ENCODE assay signal across 8 cellular contexts in genomic region chr17:1644493-1645206, GRCh38. TPM values are rescaled to one million over a fixed set of nuclear protein-coding genes. Genes with fewer than 3 reads are reported as not detected.
DNase-seq lines count a peak whose midpoint lies in the region; ATAC-seq lines count a peak whose summit lies in the region.

No MANE protein-coding gene starts in this region.

- no peak overlapping the region for H3K23ac ChIP-seq in mesendoderm (ENCODE audit: low read length)

- H3K4me1 ChIP-seq in GM23248 (ENCODE audit: insufficient read depth): peaks cover 8% of the 10 kb centered on the region; the same call in 1 of the 2 replicates
- H3K4me1 ChIP-seq in mesendoderm (ENCODE audit: control insufficient read depth, low read depth, low read length): peaks cover 8% of the 10 kb centered on the region

- H3K36me3 ChIP-seq in GM23248 (ENCODE audit: low read depth) (no peaks in the 10 kb centered on the region), mesendoderm (ENCODE audit: control insufficient read depth, insufficient read depth, low read length) (no peaks in the 10 kb centered on the region)

- WGBS in GM23248 (ENCODE audit: low coverage in 1 of 2, low lambda C conversion rate in 2 of 2, missing lambda C conversion rate in 2 of 2), 2 experiments: 78 to 82% methylated on average over 14 to 15 of the region's 15 CpGs
- no CpG with 5 or more reads among the region's 15 CpGs for WGBS in mesendoderm (ENCODE audit: extremely low coverage, insufficient coverage, low lambda C conversion rate)

- no peak overlapping the region for H3K9ac ChIP-seq in GM23248
- no peak overlapping the region for H3K9ac ChIP-seq in mesendoderm (ENCODE audit: low read length)

- H3K4me1 Mint-ChIP-seq in activated T-helper 1 cell treated with anti-CD3 and anti-CD28 coated beads, Interleukin-12 subunit alpha, Interleukin-12 subunit beta, Interleukin-2, Interleukin-4 antibody, amounts not matched to agents 30 ng/mL and 10 ng/mL and 1 ng/mL, durations not matched to agents 14 hours and 24 hours and 36 hours (ENCODE audit: low read depth): peaks cover 26% of the 10 kb centered on the region

- no peaks in the 10 kb centered on the region for H3K79me1 ChIP-seq in mesendoderm (ENCODE audit: low read length)

- H3F3A ChIP-seq in GM23248 (ENCODE audit: insufficient read depth): no peaks in the 10 kb centered on the region

- peaks cover 2% of the 10 kb centered on the region for H3K27me3 Mint-ChIP-seq in activated T-helper 1 cell treated with anti-CD3 and anti-CD28 coated beads, Interleukin-12 subunit alpha, Interleukin-12 subunit beta, Interleukin-2, Interleukin-4 antibody, amounts not matched to agents 30 ng/mL and 10 ng/mL and 1 ng/mL, durations not matched to agents 14 hours and 24 hours and 36 hours (ENCODE audit: insufficient read depth)

- H2BK120ac ChIP-seq in mesendoderm (ENCODE audit: low read depth, low read length): no peak overlapping the region

- H3K9me2 ChIP-seq in GM23248 (ENCODE audit: insufficient read depth): no peaks in the 10 kb centered on the region

- no peak overlapping the region for H3K4me2 ChIP-seq in GM23248 (ENCODE audit: unreplicated experiment)
- no peak overlapping the region for H3K4me2 ChIP-seq in mesendoderm (ENCODE audit: low read length)

- intact Hi-C loops in activated T-helper 1 cell treated with anti-CD3 and anti-CD28 coated beads, Interleukin-12 subunit alpha, Interleukin-12 subunit beta, Interleukin-2, Interleukin-4 antibody, amounts not matched to agents 30 ng/mL and 10 ng/mL and 1 ng/mL, durations not matched to agents 14 hours and 24 hours and 36 hours (cut with micrococcal nuclease): loop anchor here (5.0 kb wide), 2 partner anchors 157 to 398 kb away; partner anchors contain the start of gene OVCA2
- intact Hi-C loops in left colon (cut with DNase I, micrococcal nuclease): no loop called here

- H3K9me3 ChIP-seq in GM23248 (ENCODE audit: low read depth): no peaks in the 10 kb centered on the region

- H2BK15ac ChIP-seq in mesendoderm (replicated peaks; ENCODE audit: low read depth): no peak overlapping the region

- H4K20me1 ChIP-seq in GM23248 (ENCODE audit: insufficient read depth): no peaks in the 10 kb centered on the region

- H3K27ac ChIP-seq in GM23248 (no peak overlapping the region), layer of hippocampus (ENCODE audit: low read depth, low read length) (peak overlapping the region; percentile 81), temporal lobe (ENCODE audit: low read depth, low read length) (peak overlapping the region; percentile 69), mesendoderm (ENCODE audit: low read depth, low read length) (no peak overlapping the region)

- peaks cover 7% of the 10 kb centered on the region for H3K36me3 Mint-ChIP-seq in activated T-helper 1 cell treated with anti-CD3 and anti-CD28 coated beads, Interleukin-12 subunit alpha, Interleukin-12 subunit beta, Interleukin-2, Interleukin-4 antibody, amounts not matched to agents 30 ng/mL and 10 ng/mL and 1 ng/mL, durations not matched to agents 14 hours and 24 hours and 36 hours (ENCODE audit: low read depth)

- H3K9me3 Mint-ChIP-seq in activated T-helper 1 cell treated with anti-CD3 and anti-CD28 coated beads, Interleukin-12 subunit alpha, Interleukin-12 subunit beta, Interleukin-2, Interleukin-4 antibody, amounts not matched to agents 30 ng/mL and 10 ng/mL and 1 ng/mL, durations not matched to agents 14 hours and 24 hours and 36 hours: no peaks in the 10 kb centered on the region

- no peak overlapping the region for H2AFZ ChIP-seq in GM23248

- DNase-seq in A172 (ENCODE audit: low spot score): peak; percentile 94
- peak; percentile 66 for DNase-seq in GM23248
- DNase-seq in activated T-helper 1 cell treated with anti-CD3 and anti-CD28 coated beads, Interleukin-12 subunit alpha, Interleukin-12 subunit beta, Interleukin-2, Interleukin-4 antibody, amounts not matched to agents 30 ng/mL and 10 ng/mL and 1 ng/mL, durations not matched to agents 14 hours and 24 hours and 36 hours (ENCODE audit: low spot score): no peak
- no peak for DNase-seq in left colon
- DNase-seq in NCI-H1092 (lab: John Stamatoyannopoulos, UW): no peak
- no peak for DNase-seq in mesendoderm

- H3K27ac Mint-ChIP-seq in activated T-helper 1 cell treated with anti-CD3 and anti-CD28 coated beads, Interleukin-12 subunit alpha, Interleukin-12 subunit beta, Interleukin-2, Interleukin-4 antibody, amounts not matched to agents 30 ng/mL and 10 ng/mL and 1 ng/mL, durations not matched to agents 14 hours and 24 hours and 36 hours: peak overlapping the region; percentile 97

- ATAC-seq in left colon: no peak

- H4K5ac ChIP-seq in mesendoderm (ENCODE audit: low read length): no peak overlapping the region

- no peak overlapping the region for H3K18ac ChIP-seq in mesendoderm (ENCODE audit: low read length)

- in situ Hi-C loops in GM23248 (cut with MboI): no loop called here

- no peak overlapping the region for H2AK5ac ChIP-seq in mesendoderm (ENCODE audit: low read length)

- peak overlapping the region; percentile 85 for H3K4me3 Mint-ChIP-seq in activated T-helper 1 cell treated with anti-CD3 and anti-CD28 coated beads, Interleukin-12 subunit alpha, Interleukin-12 subunit beta, Interleukin-2, Interleukin-4 antibody, amounts not matched to agents 30 ng/mL and 10 ng/mL and 1 ng/mL, durations not matched to agents 14 hours and 24 hours and 36 hours

- H3K4me3 ChIP-seq in GM23248: no peak overlapping the region
- no peak overlapping the region for H3K4me3 ChIP-seq in mesendoderm (ENCODE audit: low read length)

- H3K27me3 ChIP-seq in GM23248 (replicated peaks; ENCODE audit: insufficient read depth) (no peaks in the 10 kb centered on the region), layer of hippocampus (ENCODE audit: control insufficient read depth, insufficient read depth, low read length) (no peaks in the 10 kb centered on the region), mesendoderm (ENCODE audit: insufficient read depth, low read length, poor library complexity) (no peaks in the 10 kb centered on the region)

- H4K8ac ChIP-seq in mesendoderm (ENCODE audit: low read depth, low read length): no peak overlapping the region

- no peaks in the 10 kb centered on the region for H3K79me2 ChIP-seq in GM23248 (ENCODE audit: insufficient read depth)
- no peaks in the 10 kb centered on the region for H3K79me2 ChIP-seq in mesendoderm (ENCODE audit: control insufficient read depth, insufficient read depth, low read length)

- H2BK5ac ChIP-seq in mesendoderm (ENCODE audit: low read length): no peak overlapping the region

- H3K56ac ChIP-seq in mesendoderm (ENCODE audit: low read length): no peak overlapping the region

- H3K4ac ChIP-seq in mesendoderm (ENCODE audit: low read depth, low read length): no peak overlapping the region

RNA-seq across cellular contexts. Expression of gene SCARF1, which starts 0.9 kb away (rescaled TPM):
- total RNA-seq in A172 (2014; rRNA removed; shearing (Covaris generic)): 1.0 and 1.1 TPM in 2 replicates
- 0.25 TPM in 1 of 2 replicates, not detected in the other for total RNA-seq in GM23248 (2014; rRNA removed; shearing (Covaris generic))
- polyA plus RNA-seq in GM23248 (2016; fragmentation: Nextera tagmentation; extraction: Ambion mirVana): 0.14 TPM in 1 of 2 replicates, not detected in the other
- 7.3 and 9.3 TPM in 2 replicates for total RNA-seq in activated T-helper 1 cell treated with anti-CD3 and anti-CD28 coated beads, Interleukin-12 subunit alpha, Interleukin-12 subunit beta, Interleukin-2, Interleukin-4 antibody, amounts not matched to agents 30 ng/mL and 10 ng/mL and 1 ng/mL, durations not matched to agents 14 hours and 24 hours and 36 hours
- total RNA-seq in temporal lobe: 2.5 TPM
- 10 to 100 TPM; 10.1 to 10.2 TPM for total RNA-seq in left colon
- polyA plus RNA-seq in mesendoderm (2013, experiment 1 of 2): 0.97 TPM
- 1.1 TPM for polyA plus RNA-seq in mesendoderm (2013, experiment 2 of 2)

RNA-seq across cellular contexts. Expression of gene RILP, which starts 5.0 kb away (rescaled TPM):
- 5.6 and 20.3 TPM in 2 replicates for total RNA-seq in A172 (2014; rRNA removed; shearing (Covaris generic))
- 6.4 and 27.6 TPM in 2 replicates for total RNA-seq in GM23248 (2014; rRNA removed; shearing (Covaris generic))
- 4.4 and 6.5 TPM in 2 replicates for polyA plus RNA-seq in GM23248 (2016; fragmentation: Nextera tagmentation; extraction: Ambion mirVana)
- total RNA-seq in activated T-helper 1 cell treated with anti-CD3 and anti-CD28 coated beads, Interleukin-12 subunit alpha, Interleukin-12 subunit beta, Interleukin-2, Interleukin-4 antibody, amounts not matched to agents 30 ng/mL and 10 ng/mL and 1 ng/mL, durations not matched to agents 14 hours and 24 hours and 36 hours: 6.8 and 7.4 TPM in 2 replicates
- total RNA-seq in temporal lobe (2.2 TPM), left colon (10 to 100 TPM; 48.3 to 51.2 TPM)
- 8.7 TPM for polyA plus RNA-seq in mesendoderm (2013, experiment 1 of 2)
- polyA plus RNA-seq in mesendoderm (2013, experiment 2 of 2): 8.5 TPM

RNA-seq across cellular contexts. Expression of gene SLC43A2, which starts 16.0 kb away (rescaled TPM):
- 6.5 and 8.0 TPM in 2 replicates for total RNA-seq in A172 (2014; rRNA removed; shearing (Covaris generic))
- total RNA-seq in GM23248 (2014; rRNA removed; shearing (Covaris generic)): 8.6 and 9.1 TPM in 2 replicates
- polyA plus RNA-seq in GM23248 (2016; fragmentation: Nextera tagmentation; extraction: Ambion mirVana): 6.0 and 6.6 TPM in 2 replicates
- total RNA-seq in activated T-helper 1 cell treated with anti-CD3 and anti-CD28 coated beads, Interleukin-12 subunit alpha, Interleukin-12 subunit beta, Interleukin-2, Interleukin-4 antibody, amounts not matched to agents 30 ng/mL and 10 ng/mL and 1 ng/mL, durations not matched to agents 14 hours and 24 hours and 36 hours: 1.7 and 2.5 TPM in 2 replicates
- 11.8 TPM for total RNA-seq in temporal lobe
- 10 to 100 TPM; 19.4 to 22.8 TPM for total RNA-seq in left colon
- 6.4 TPM for polyA plus RNA-seq in mesendoderm (2013, experiment 1 of 2)
- 7.3 TPM for polyA plus RNA-seq in mesendoderm (2013, experiment 2 of 2)

RNA-seq across cellular contexts. Expression of gene PRPF8, which starts 40.0 kb away (rescaled TPM):
- 77.9 and 90.5 TPM in 2 replicates for total RNA-seq in A172 (2014; rRNA removed; shearing (Covaris generic))
- 72.2 and 76.9 TPM in 2 replicates for total RNA-seq in GM23248 (2014; rRNA removed; shearing (Covaris generic))
- 90.3 and 93.8 TPM in 2 replicates for polyA plus RNA-seq in GM23248 (2016; fragmentation: Nextera tagmentation; extraction: Ambion mirVana)
- total RNA-seq in activated T-helper 1 cell treated with anti-CD3 and anti-CD28 coated beads, Interleukin-12 subunit alpha, Interleukin-12 subunit beta, Interleukin-2, Interleukin-4 antibody, amounts not matched to agents 30 ng/mL and 10 ng/mL and 1 ng/mL, durations not matched to agents 14 hours and 24 hours and 36 hours: 405 and 410 TPM in 2 replicates
- total RNA-seq in temporal lobe (132 TPM), left colon (100 to 1,000 TPM; 162 to 204 TPM)
- 158 TPM for polyA plus RNA-seq in mesendoderm (2013, experiment 1 of 2)
- 144 TPM for polyA plus RNA-seq in mesendoderm (2013, experiment 2 of 2)

Comparison
In these comparisons a context has a peak if more than half of its experiments do, and no peak if none do; other contexts are left out.
1. DNase-seq: peak in A172 (single experiment) and GM23248 (single experiment); none in activated T-helper 1 cell treated with anti-CD3 and anti-CD28 coated beads, Interleukin-12 subunit alpha, Interleukin-12 subunit beta, Interleukin-2, Interleukin-4 antibody, amounts not matched to agents 30 ng/mL and 10 ng/mL and 1 ng/mL, durations not matched to agents 14 hours and 24 hours and 36 hours (single experiment), left colon (0 of 2), NCI-H1092 (single experiment) and mesendoderm (single experiment).
2. H3K27ac ChIP-seq: peak in layer of hippocampus (single experiment) and temporal lobe (single experiment); none in GM23248 (single experiment) and mesendoderm (single experiment).